ENCODE assay signal across 1 cellular context in the genomic region with DNA sequence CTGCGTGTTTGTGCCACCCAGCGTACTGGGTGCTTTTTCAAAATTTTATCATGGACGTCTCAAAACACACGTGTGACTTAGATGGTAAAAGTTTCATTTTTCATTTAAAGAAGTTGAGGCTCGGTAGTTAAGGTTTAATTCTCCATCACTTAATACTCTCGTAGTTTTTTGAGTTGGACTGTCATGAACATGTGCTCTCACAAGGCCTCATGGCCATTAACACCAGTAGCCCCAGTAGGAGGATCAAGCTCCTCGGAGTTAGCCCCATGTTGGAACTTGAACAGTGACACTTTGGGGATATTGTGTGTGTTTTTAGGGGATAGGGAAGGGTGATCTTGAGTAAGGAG.
TF ChIP-seq lines count a peak whose summit lies in the region.

No MANE protein-coding gene starts in this region.

TF ChIP-seq in K562, 482 proteins besides CTCF, POLR2A, EP300 and RAD21 (continued from another document and continues in another):
- TF ChIP-seq SMARCA5 (IDR thresholded peaks at IDR 0.05): no peak
- TF ChIP-seq NR2C1 (IDR thresholded peaks at IDR 0.05): no peak
- TF ChIP-seq NR2C1 (tag; IDR thresholded peaks at IDR 0.05): no peak; the same call in 1 of the 2 replicates
- TF ChIP-seq, protein P1, sequence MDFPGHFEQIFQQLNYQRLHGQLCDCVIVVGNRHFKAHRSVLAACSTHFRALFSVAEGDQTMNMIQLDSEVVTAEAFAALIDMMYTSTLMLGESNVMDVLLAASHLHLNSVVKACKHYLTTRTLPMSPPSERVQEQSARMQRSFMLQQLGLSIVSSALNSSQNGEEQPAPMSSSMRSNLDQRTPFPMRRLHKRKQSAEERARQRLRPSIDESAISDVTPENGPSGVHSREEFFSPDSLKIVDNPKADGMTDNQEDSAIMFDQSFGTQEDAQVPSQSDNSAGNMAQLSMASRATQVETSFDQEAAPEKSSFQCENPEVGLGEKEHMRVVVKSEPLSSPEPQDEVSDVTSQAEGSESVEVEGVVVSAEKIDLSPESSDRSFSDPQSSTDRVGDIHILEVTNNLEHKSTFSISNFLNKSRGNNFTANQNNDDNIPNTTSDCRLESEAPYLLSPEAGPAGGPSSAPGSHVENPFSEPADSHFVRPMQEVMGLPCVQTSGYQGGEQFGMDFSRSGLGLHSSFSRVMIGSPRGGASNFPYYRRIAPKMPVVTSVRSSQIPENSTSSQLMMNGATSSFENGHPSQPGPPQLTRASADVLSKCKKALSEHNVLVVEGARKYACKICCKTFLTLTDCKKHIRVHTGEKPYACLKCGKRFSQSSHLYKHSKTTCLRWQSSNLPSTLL (IDR thresholded peaks at IDR 0.05): no peak
- TF ChIP-seq, protein P2, sequence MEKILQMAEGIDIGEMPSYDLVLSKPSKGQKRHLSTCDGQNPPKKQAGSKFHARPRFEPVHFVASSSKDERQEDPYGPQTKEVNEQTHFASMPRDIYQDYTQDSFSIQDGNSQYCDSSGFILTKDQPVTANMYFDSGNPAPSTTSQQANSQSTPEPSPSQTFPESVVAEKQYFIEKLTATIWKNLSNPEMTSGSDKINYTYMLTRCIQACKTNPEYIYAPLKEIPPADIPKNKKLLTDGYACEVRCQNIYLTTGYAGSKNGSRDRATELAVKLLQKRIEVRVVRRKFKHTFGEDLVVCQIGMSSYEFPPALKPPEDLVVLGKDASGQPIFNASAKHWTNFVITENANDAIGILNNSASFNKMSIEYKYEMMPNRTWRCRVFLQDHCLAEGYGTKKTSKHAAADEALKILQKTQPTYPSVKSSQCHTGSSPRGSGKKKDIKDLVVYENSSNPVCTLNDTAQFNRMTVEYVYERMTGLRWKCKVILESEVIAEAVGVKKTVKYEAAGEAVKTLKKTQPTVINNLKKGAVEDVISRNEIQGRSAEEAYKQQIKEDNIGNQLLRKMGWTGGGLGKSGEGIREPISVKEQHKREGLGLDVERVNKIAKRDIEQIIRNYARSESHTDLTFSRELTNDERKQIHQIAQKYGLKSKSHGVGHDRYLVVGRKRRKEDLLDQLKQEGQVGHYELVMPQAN (IDR thresholded peaks at IDR 0.05; ENCODE audit: borderline replicate concordance): peak; percentile 40; the same call in 1 of the 2 replicates
- TF ChIP-seq, protein P3, sequence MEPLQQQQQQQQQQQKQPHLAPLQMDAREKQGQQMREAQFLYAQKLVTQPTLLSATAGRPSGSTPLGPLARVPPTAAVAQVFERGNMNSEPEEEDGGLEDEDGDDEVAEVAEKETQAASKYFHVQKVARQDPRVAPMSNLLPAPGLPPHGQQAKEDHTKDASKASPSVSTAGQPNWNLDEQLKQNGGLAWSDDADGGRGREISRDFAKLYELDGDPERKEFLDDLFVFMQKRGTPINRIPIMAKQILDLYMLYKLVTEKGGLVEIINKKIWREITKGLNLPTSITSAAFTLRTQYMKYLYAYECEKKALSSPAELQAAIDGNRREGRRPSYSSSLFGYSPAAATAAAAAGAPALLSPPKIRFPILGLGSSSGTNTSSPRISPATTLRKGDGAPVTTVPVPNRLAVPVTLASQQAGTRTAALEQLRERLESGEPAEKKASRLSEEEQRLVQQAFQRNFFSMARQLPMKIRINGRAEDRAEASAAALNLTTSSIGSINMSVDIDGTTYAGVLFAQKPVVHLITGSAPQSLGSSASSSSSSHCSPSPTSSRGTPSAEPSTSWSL (CRISPR knock-in tag; IDR thresholded peaks at IDR 0.05; ENCODE audit: borderline replicate concordance): no peak
- TF ChIP-seq TCF7 (IDR thresholded peaks at IDR 0.05; ENCODE audit: borderline replicate concordance): no peak
- no peak for TF ChIP-seq U2AF1 (optimal IDR thresholded peaks at IDR 0.05; ENCODE audit: low read depth, low read length)
- TF ChIP-seq, protein P4, sequence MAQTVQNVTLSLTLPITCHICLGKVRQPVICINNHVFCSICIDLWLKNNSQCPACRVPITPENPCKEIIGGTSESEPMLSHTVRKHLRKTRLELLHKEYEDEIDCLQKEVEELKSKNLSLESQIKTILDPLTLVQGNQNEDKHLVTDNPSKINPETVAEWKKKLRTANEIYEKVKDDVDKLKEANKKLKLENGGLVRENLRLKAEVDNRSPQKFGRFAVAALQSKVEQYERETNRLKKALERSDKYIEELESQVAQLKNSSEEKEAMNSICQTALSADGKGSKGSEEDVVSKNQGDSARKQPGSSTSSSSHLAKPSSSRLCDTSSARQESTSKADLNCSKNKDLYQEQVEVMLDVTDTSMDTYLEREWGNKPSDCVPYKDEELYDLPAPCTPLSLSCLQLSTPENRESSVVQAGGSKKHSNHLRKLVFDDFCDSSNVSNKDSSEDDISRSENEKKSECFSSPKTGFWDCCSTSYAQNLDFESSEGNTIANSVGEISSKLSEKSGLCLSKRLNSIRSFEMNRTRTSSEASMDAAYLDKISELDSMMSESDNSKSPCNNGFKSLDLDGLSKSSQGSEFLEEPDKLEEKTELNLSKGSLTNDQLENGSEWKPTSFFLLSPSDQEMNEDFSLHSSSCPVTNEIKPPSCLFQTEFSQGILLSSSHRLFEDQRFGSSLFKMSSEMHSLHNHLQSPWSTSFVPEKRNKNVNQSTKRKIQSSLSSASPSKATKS (CRISPR knock-in tag; IDR thresholded peaks at IDR 0.05): no peak
- no peak for TF ChIP-seq CCNT2 (IDR thresholded peaks at IDR 0.05; ENCODE audit: borderline replicate concordance, extremely low read depth, insufficient read length, low read depth, low read length)
- no peak for TF ChIP-seq CREM (IDR thresholded peaks at IDR 0.05; ENCODE audit: low read depth)
- TF ChIP-seq, protein P5, sequence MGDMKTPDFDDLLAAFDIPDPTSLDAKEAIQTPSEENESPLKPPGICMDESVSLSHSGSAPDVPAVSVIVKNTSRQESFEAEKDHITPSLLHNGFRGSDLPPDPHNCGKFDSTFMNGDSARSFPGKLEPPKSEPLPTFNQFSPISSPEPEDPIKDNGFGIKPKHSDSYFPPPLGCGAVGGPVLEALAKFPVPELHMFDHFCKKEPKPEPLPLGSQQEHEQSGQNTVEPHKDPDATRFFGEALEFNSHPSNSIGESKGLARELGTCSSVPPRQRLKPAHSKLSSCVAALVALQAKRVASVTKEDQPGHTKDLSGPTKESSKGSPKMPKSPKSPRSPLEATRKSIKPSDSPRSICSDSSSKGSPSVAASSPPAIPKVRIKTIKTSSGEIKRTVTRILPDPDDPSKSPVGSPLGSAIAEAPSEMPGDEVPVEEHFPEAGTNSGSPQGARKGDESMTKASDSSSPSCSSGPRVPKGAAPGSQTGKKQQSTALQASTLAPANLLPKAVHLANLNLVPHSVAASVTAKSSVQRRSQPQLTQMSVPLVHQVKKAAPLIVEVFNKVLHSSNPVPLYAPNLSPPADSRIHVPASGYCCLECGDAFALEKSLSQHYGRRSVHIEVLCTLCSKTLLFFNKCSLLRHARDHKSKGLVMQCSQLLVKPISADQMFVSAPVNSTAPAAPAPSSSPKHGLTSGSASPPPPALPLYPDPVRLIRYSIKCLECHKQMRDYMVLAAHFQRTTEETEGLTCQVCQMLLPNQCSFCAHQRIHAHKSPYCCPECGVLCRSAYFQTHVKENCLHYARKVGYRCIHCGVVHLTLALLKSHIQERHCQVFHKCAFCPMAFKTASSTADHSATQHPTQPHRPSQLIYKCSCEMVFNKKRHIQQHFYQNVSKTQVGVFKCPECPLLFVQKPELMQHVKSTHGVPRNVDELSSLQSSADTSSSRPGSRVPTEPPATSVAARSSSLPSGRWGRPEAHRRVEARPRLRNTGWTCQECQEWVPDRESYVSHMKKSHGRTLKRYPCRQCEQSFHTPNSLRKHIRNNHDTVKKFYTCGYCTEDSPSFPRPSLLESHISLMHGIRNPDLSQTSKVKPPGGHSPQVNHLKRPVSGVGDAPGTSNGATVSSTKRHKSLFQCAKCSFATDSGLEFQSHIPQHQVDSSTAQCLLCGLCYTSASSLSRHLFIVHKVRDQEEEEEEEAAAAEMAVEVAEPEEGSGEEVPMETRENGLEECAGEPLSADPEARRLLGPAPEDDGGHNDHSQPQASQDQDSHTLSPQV (IDR thresholded peaks at IDR 0.05): peak; percentile 78; the same call in 1 of the 2 replicates
- TF ChIP-seq, protein P6, sequence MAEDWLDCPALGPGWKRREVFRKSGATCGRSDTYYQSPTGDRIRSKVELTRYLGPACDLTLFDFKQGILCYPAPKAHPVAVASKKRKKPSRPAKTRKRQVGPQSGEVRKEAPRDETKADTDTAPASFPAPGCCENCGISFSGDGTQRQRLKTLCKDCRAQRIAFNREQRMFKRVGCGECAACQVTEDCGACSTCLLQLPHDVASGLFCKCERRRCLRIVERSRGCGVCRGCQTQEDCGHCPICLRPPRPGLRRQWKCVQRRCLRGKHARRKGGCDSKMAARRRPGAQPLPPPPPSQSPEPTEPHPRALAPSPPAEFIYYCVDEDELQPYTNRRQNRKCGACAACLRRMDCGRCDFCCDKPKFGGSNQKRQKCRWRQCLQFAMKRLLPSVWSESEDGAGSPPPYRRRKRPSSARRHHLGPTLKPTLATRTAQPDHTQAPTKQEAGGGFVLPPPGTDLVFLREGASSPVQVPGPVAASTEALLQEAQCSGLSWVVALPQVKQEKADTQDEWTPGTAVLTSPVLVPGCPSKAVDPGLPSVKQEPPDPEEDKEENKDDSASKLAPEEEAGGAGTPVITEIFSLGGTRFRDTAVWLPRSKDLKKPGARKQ (CRISPR knock-in tag; IDR thresholded peaks at IDR 0.05): no peak
- TF ChIP-seq ZNF212 (CRISPR knock-in tag; IDR thresholded peaks at IDR 0.05): no peak
- no peak for TF ChIP-seq ZNF696 (CRISPR knock-in tag; conservative IDR thresholded peaks at IDR 0.05)
- no peak for TF ChIP-seq HNRNPUL1 (IDR thresholded peaks at IDR 0.05; ENCODE audit: low read length)
- no peak for TF ChIP-seq HDAC2 (IDR thresholded peaks at IDR 0.05)
- no peak for TF ChIP-seq FOXJ2 (tag; IDR thresholded peaks at IDR 0.05)
- TF ChIP-seq ZNF444 (CRISPR knock-in tag; IDR thresholded peaks at IDR 0.05): no peak
- TF ChIP-seq, protein P7, sequence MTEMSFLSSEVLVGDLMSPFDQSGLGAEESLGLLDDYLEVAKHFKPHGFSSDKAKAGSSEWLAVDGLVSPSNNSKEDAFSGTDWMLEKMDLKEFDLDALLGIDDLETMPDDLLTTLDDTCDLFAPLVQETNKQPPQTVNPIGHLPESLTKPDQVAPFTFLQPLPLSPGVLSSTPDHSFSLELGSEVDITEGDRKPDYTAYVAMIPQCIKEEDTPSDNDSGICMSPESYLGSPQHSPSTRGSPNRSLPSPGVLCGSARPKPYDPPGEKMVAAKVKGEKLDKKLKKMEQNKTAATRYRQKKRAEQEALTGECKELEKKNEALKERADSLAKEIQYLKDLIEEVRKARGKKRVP (CRISPR knock-in tag; IDR thresholded peaks at IDR 0.05): no peak
- no peak for TF ChIP-seq ZNF324 (CRISPR knock-in tag; IDR thresholded peaks at IDR 0.05)
- TF ChIP-seq NR1H2 (CRISPR knock-in tag; IDR thresholded peaks at IDR 0.05): no peak
- no peak for TF ChIP-seq ZNF165 (CRISPR knock-in tag; IDR thresholded peaks at IDR 0.05; ENCODE audit: borderline replicate concordance)
- TF ChIP-seq KDM1A (IDR thresholded peaks at IDR 0.05): no peak
- TF ChIP-seq SMAD4 (CRISPR knock-in tag; conservative IDR thresholded peaks at IDR 0.05): 0 out of 2 replicates have a peak, but pooled peaks have one; percentile 9
- no peak for TF ChIP-seq TAL1 (IDR thresholded peaks at IDR 0.05)
- TF ChIP-seq, protein P8, sequence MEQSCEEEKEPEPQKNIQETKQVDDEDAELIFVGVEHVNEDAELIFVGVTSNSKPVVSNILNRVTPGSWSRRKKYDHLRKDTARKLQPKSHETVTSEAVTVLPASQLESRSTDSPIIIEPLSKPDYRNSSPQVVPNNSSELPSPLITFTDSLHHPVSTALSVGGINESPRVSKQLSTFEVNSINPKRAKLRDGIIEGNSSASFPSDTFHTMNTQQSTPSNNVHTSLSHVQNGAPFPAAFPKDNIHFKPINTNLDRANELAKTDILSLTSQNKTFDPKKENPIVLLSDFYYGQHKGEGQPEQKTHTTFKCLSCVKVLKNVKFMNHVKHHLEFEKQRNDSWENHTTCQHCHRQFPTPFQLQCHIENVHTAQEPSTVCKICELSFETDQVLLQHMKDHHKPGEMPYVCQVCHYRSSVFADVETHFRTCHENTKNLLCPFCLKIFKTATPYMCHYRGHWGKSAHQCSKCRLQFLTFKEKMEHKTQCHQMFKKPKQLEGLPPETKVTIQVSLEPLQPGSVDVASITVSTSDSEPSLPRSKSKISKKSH (CRISPR knock-in tag; IDR thresholded peaks at IDR 0.05): no peak
- TF ChIP-seq FOS (IDR thresholded peaks at IDR 0.05; ENCODE audit: extremely low read depth, insufficient read length): no peak
- TF ChIP-seq ZNF644 (tag; IDR thresholded peaks at IDR 0.05; ENCODE audit: low read depth): no peak
- no peak for TF ChIP-seq YBX1 (IDR thresholded peaks at IDR 0.05)
- TF ChIP-seq, protein P9, sequence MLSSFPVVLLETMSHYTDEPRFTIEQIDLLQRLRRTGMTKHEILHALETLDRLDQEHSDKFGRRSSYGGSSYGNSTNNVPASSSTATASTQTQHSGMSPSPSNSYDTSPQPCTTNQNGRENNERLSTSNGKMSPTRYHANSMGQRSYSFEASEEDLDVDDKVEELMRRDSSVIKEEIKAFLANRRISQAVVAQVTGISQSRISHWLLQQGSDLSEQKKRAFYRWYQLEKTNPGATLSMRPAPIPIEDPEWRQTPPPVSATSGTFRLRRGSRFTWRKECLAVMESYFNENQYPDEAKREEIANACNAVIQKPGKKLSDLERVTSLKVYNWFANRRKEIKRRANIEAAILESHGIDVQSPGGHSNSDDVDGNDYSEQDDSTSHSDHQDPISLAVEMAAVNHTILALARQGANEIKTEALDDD (IDR thresholded peaks at IDR 0.05): no peak
- TF ChIP-seq PRPF4 (IDR thresholded peaks at IDR 0.05; ENCODE audit: insufficient read depth, low read depth, low read length, poor library complexity, severe bottlenecking): no peak
- TF ChIP-seq, protein P10, sequence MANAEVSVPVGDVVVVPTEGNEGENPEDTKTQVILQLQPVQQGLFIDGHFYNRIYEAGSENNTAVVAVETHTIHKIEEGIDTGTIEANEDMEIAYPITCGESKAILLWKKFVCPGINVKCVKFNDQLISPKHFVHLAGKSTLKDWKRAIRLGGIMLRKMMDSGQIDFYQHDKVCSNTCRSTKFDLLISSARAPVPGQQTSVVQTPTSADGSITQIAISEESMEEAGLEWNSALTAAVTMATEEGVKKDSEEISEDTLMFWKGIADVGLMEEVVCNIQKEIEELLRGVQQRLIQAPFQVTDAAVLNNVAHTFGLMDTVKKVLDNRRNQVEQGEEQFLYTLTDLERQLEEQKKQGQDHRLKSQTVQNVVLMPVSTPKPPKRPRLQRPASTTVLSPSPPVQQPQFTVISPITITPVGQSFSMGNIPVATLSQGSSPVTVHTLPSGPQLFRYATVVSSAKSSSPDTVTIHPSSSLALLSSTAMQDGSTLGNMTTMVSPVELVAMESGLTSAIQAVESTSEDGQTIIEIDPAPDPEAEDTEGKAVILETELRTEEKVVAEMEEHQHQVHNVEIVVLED (CRISPR knock-in tag; IDR thresholded peaks at IDR 0.05): no peak
- TF ChIP-seq POLR2H (tag; IDR thresholded peaks at IDR 0.05; ENCODE audit: low read depth): no peak
- TF ChIP-seq YY1 (IDR thresholded peaks at IDR 0.05; ENCODE audit: borderline replicate concordance in 1 of 3, control insufficient read depth in 1 of 3, extremely low read depth in 1 of 3, insufficient read depth in 3 of 3, insufficient read length in 1 of 3, insufficient replicate concordance in 2 of 3, low read depth in 1 of 3, low read length in 2 of 3): peak in 1 of 3 experiments; percentile 27
- TF ChIP-seq, protein P11, sequence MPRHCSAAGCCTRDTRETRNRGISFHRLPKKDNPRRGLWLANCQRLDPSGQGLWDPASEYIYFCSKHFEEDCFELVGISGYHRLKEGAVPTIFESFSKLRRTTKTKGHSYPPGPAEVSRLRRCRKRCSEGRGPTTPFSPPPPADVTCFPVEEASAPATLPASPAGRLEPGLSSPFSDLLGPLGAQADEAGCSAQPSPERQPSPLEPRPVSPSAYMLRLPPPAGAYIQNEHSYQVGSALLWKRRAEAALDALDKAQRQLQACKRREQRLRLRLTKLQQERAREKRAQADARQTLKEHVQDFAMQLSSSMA (CRISPR knock-in tag; IDR thresholded peaks at IDR 0.05): no peak
- TF ChIP-seq ZNF224 (CRISPR knock-in tag; IDR thresholded peaks at IDR 0.05): no peak
- TF ChIP-seq FOXA3 (CRISPR knock-in tag; conservative IDR thresholded peaks at IDR 0.05 in 1 of 2, IDR thresholded peaks at IDR 0.05 in 1 of 2): no peak
